Comparison of ENCODE assay signal across 1 cellular context in the genomic region with DNA sequence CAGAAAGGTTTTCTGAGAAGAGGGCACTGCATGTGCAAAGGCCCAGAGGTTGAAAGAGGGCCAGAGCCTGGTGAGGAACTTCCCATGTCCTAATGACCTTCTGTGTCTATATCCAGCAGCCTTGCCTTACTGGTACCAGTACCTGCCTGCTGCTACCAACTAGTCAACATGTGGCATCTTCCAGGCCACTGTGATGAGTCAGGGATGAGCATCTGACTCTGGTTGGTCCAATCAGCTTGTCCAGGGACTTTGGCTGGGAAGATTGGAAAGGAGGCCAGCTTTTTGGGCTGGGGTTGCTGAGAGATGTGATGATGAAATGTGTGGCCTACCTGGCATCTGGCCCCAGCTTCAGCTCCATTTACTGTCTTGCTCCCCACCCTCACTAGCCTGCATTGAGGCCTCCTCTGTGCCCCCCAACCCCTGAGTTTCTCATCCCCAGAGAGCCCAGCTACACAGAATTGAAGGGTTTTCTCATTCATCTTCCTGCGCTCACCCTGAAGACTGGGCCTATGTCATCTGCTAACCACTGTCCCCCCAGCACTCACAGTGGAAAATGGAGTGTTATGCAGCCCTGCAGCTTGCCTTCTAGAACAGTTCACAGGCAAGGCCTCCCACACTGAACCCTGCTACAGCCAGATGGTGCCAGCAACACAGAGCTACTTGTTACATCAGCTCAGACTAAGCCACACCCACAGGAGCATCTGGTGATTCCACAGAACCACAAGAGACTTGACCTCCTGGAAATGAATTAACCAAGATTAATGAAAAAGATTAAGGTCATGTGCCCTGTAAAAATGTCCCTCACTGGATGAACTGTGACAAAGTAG.
TF ChIP-seq lines count a peak whose summit lies in the region.

No MANE protein-coding gene starts in this region.

TF ChIP-seq in GM12878, 131 proteins besides CTCF, POLR2A, EP300 and RAD21:
- peak; percentile 23; the same call in 1 of the 2 replicates for TF ChIP-seq TCF3 (IDR thresholded peaks at IDR 0.05; ENCODE audit: borderline replicate concordance, insufficient read depth, low read depth, low read length)
- no peak for TF ChIP-seq ASH2L (IDR thresholded peaks at IDR 0.05; ENCODE audit: borderline replicate concordance, low read depth)
- TF ChIP-seq, protein P1, sequence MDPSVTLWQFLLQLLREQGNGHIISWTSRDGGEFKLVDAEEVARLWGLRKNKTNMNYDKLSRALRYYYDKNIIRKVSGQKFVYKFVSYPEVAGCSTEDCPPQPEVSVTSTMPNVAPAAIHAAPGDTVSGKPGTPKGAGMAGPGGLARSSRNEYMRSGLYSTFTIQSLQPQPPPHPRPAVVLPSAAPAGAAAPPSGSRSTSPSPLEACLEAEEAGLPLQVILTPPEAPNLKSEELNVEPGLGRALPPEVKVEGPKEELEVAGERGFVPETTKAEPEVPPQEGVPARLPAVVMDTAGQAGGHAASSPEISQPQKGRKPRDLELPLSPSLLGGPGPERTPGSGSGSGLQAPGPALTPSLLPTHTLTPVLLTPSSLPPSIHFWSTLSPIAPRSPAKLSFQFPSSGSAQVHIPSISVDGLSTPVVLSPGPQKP (IDR thresholded peaks at IDR 0.05; ENCODE audit: low read depth, low read length): no peak
- TF ChIP-seq, protein P2, sequence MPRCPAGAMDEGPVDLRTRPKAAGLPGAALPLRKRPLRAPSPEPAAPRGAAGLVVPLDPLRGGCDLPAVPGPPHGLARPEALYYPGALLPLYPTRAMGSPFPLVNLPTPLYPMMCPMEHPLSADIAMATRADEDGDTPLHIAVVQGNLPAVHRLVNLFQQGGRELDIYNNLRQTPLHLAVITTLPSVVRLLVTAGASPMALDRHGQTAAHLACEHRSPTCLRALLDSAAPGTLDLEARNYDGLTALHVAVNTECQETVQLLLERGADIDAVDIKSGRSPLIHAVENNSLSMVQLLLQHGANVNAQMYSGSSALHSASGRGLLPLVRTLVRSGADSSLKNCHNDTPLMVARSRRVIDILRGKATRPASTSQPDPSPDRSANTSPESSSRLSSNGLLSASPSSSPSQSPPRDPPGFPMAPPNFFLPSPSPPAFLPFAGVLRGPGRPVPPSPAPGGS (IDR thresholded peaks at IDR 0.05; ENCODE audit: borderline replicate concordance, insufficient read depth, low read depth, low read length, poor library complexity, severe bottlenecking): no peak
